9 cellular contexts compared by ENCODE assay signal in genomic region chr16:1965610-1966009, GRCh38. TPM values are rescaled to one million over a fixed set of nuclear protein-coding genes. Genes with fewer than 3 reads are reported as not detected.
DNase-seq lines count a peak whose midpoint lies in the region; TF ChIP-seq lines count a peak whose summit lies in the region.
"Had no signal": no experiment of that assay in that cellular context is flagged by ENCODE, and none has a peak within 500 bp of the region (broad histone marks: within the 10 kb centered on the region; RNA-seq: fewer than 3 reads in every experiment).

No MANE protein-coding gene starts in this region.

- H3K9ac ChIP-seq in fibroblast of lung (ENCODE audit: insufficient read depth, low read length), result peak overlapping the region; percentile 98

- H3K4me3 ChIP-seq in GM12875 (ENCODE audit: low read depth, low read length) (peak overlapping the region; percentile 95), SJSA1 (peak overlapping the region; percentile 88), fibroblast of lung (replicated peaks in 1 of 4; ENCODE audit: control extremely low read depth in 1 of 4, insufficient read depth in 1 of 4, low read depth in 3 of 4, low read length in 4 of 4) (peak overlapping the region; percentile 79 to 99 (median 88)), retinal pigment epithelial cell (ENCODE audit: low read length) (peak overlapping the region; percentile 70)

- no peak for TF ChIP-seq CTCF in GM12875 (IDR thresholded peaks at IDR 0.05; ENCODE audit: borderline replicate concordance, insufficient read depth, low read depth, low read length)
- no peak for TF ChIP-seq CTCF in fibroblast of lung (conservative IDR thresholded peaks at IDR 0.05 in 1 of 2, IDR thresholded peaks at IDR 0.05 in 1 of 2; ENCODE audit: low read depth in 1 of 2, low read length in 2 of 2)
- TF ChIP-seq CTCF in retinal pigment epithelial cell (conservative IDR thresholded peaks at IDR 0.05; ENCODE audit: low read depth, low read length), result no peak

- no peak for DNase-seq in SJSA1 (ENCODE audit: low read depth in 1 of 2, low spot score in 2 of 2)
- DNase-seq in fibroblast of lung (ENCODE audit: low read depth in 2 of 2), result no peak
- DNase-seq in retinal pigment epithelial cell (ENCODE audit: low read depth), result no peak
- no peak for DNase-seq in NCI-H1436 (lab: John Stamatoyannopoulos, UW)
- no peak for DNase-seq in A172 (ENCODE audit: low spot score)
- no peak for DNase-seq in NCI-H1417 treated with DMSO at 0.1 percent for 48 hours (lab: John Stamatoyannopoulos, UW)
- no peak for DNase-seq in occipital lobe (lab: John Stamatoyannopoulos, UW)

- H4K20me1 ChIP-seq in fibroblast of lung (ENCODE audit: control insufficient read depth, extremely low read depth, insufficient read depth, low read length), result no peaks in the 10 kb centered on the region

- H3K36me3 ChIP-seq in SJSA1, result peaks cover 60% of the 10 kb centered on the region
- H3K36me3 ChIP-seq in fibroblast of lung (ENCODE audit: control insufficient read depth, insufficient read depth, low read length), result peaks cover 23% of the 10 kb centered on the region

- no peak overlapping the region for H2AFZ ChIP-seq in fibroblast of lung (ENCODE audit: low read length)

- peak overlapping the region; percentile 85; the same call in 1 of the 2 replicates for H3K27ac ChIP-seq in SJSA1
- peak overlapping the region; percentile 96 for H3K27ac ChIP-seq in fibroblast of lung (ENCODE audit: insufficient read depth, low read length)

- H3K27me3 ChIP-seq in SJSA1 (replicated peaks) (no peaks in the 10 kb centered on the region), fibroblast of lung (ENCODE audit: control insufficient read depth, insufficient read depth, low read length) (no peaks in the 10 kb centered on the region)

- H3K79me2 ChIP-seq in fibroblast of lung (ENCODE audit: control insufficient read depth, insufficient read depth, low read length), result peaks cover 41% of the 10 kb centered on the region

- H3K9me3 ChIP-seq in SJSA1 (replicated peaks) (no peaks in the 10 kb centered on the region), fibroblast of lung (ENCODE audit: control insufficient read depth, insufficient read depth, low read depth, low read length) (no peaks in the 10 kb centered on the region)

- peak overlapping the region; percentile 100 for H3K4me2 ChIP-seq in fibroblast of lung (ENCODE audit: extremely low read depth, insufficient read depth, low read length)

- H3K4me1 ChIP-seq in SJSA1 (replicated peaks) (peaks cover 28% of the 10 kb centered on the region), fibroblast of lung (ENCODE audit: control insufficient read depth, extremely low read depth, insufficient read depth, low read length) (peaks cover 6% of the 10 kb centered on the region)

RNA-seq across cellular contexts. Expression of gene RPS2, which starts 1.0 kb away (rescaled TPM):
- 2,199 and 2,611 TPM in 2 replicates for total RNA-seq in SJSA1 (2014; rRNA removed; shearing (Covaris generic))
- total RNA-seq in fibroblast of lung (2,596 and 3,027 TPM in 2 replicates), occipital lobe (1,574 TPM)
- 1,683 and 2,648 TPM in 2 replicates for polyA plus RNA-seq in fibroblast of lung
- 3,087 and 4,723 TPM in 2 replicates for polyA plus RNA-seq in fibroblast of lung (2012)
- 5,130 and 5,630 TPM in 2 replicates for polyA minus RNA-seq in fibroblast of lung (ENCODE audit: low replicate concordance)
- total RNA-seq in A172 (2014; rRNA removed; shearing (Covaris generic)), result 1,909 and 2,123 TPM in 2 replicates

RNA-seq across cellular contexts. Expression of gene RNF151, which starts 1.0 kb away (rescaled TPM):
- total RNA-seq in SJSA1 (2014; rRNA removed; shearing (Covaris generic)), result not detected in 2 replicates
- total RNA-seq in fibroblast of lung (not detected in 2 replicates), occipital lobe (not detected)
- not detected in 2 replicates for polyA plus RNA-seq in fibroblast of lung
- not detected in 2 replicates for polyA plus RNA-seq in fibroblast of lung (2012)
- not detected in 2 replicates for polyA minus RNA-seq in fibroblast of lung (ENCODE audit: low replicate concordance)
- 0.17 TPM in 1 of 2 replicates, not detected in the other for total RNA-seq in A172 (2014; rRNA removed; shearing (Covaris generic))
- total RNA-seq: LHCN-M2 had no signal

RNA-seq across cellular contexts. Expression of gene TBL3, which starts 6.2 kb away (rescaled TPM):
- 68.0 and 156 TPM in 2 replicates for total RNA-seq in SJSA1 (2014; rRNA removed; shearing (Covaris generic))
- total RNA-seq in fibroblast of lung (20.0 and 23.9 TPM in 2 replicates), occipital lobe (12.0 TPM)
- 14.6 and 25.4 TPM in 2 replicates for polyA plus RNA-seq in fibroblast of lung
- 25.8 and 48.7 TPM in 2 replicates for polyA plus RNA-seq in fibroblast of lung (2012)
- 57.8 and 83.3 TPM in 2 replicates for polyA minus RNA-seq in fibroblast of lung (ENCODE audit: low replicate concordance)
- total RNA-seq in A172 (2014; rRNA removed; shearing (Covaris generic)), result 73.6 and 82.8 TPM in 2 replicates

RNA-seq across cellular contexts. Expression of gene NDUFB10, which starts 6.3 kb away (rescaled TPM):
- total RNA-seq in SJSA1 (2014; rRNA removed; shearing (Covaris generic)), result 273 and 292 TPM in 2 replicates
- 149 TPM in 2 replicates for total RNA-seq in fibroblast of lung
- polyA plus RNA-seq in fibroblast of lung, result 123 and 152 TPM in 2 replicates
- polyA plus RNA-seq in fibroblast of lung (2012), result 198 and 264 TPM in 2 replicates
- polyA minus RNA-seq in fibroblast of lung (ENCODE audit: low replicate concordance), result 113 and 143 TPM in 2 replicates
- total RNA-seq in A172 (2014; rRNA removed; shearing (Covaris generic)), result 367 and 415 TPM in 2 replicates
- total RNA-seq in occipital lobe, result 63.9 TPM

RNA-seq across cellular contexts. Expression of gene RPL3L, which starts 11.1 kb away (rescaled TPM):
- total RNA-seq in SJSA1 (2014; rRNA removed; shearing (Covaris generic)), result not detected in 2 replicates
- not detected in 2 replicates for total RNA-seq in fibroblast of lung
- polyA plus RNA-seq in fibroblast of lung, result not detected in 2 replicates
- polyA plus RNA-seq in fibroblast of lung (2012), result 0.05 TPM in 1 of 2 replicates, not detected in the other
- polyA minus RNA-seq in fibroblast of lung (ENCODE audit: low replicate concordance), result not detected in 2 replicates
- total RNA-seq in A172 (2014; rRNA removed; shearing (Covaris generic)), result 0.67 TPM in 1 of 2 replicates, not detected in the other
- total RNA-seq in occipital lobe, result not detected
- total RNA-seq: LHCN-M2 had no signal
